1 cellular context compared by ENCODE assay signal in the genomic region with DNA sequence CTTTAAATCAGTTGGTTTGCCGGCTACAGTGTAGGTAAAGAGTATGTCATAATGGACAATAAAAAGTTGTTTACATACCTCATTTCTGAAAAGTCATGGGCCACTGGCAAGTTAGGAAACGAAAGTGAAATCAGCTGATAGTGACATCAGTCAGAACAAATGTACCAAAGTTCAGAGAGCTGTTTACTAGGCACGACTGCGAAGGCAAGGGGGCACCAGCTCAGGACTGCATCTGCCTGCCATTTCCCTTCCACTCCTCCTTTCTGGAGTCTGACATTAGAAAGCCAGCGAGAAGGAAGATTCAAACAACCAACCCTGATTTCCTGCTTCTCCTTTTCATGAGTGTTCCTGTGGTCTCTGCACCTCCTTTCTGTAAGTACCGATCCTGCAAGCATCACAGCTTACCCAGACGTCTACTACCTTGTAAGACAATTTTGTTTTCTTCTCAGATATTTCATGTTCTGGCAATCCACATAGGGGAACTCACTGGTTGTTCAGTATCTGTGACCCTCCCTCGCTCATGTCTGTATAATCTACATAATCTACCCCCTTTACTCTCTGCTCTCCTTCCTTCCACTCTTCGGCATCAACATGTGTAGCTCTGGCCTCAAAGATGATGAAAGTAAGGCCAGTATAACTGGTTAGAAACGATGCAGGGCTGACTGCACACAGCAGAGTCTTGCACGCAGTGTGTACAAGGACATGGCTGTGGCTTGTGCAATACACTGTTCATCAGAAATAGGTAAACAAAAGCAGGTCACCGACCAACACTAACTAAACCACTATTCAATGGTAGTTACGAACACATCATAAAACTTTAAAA.
A peak's percentile ranks its signal among the peaks of the same experiment; 100 is the strongest.
TF ChIP-seq lines count a peak whose summit lies in the region.

A gene (plus strand): TSS at position 174 of the 823 bp plus-strand sequence. CDS start 16,370 bp downstream, outside the sequence.

TF ChIP-seq in K562, 482 proteins besides CTCF, POLR2A, EP300 and RAD21 (continued from another document and continues in another):
- TF ChIP-seq, protein P1, sequence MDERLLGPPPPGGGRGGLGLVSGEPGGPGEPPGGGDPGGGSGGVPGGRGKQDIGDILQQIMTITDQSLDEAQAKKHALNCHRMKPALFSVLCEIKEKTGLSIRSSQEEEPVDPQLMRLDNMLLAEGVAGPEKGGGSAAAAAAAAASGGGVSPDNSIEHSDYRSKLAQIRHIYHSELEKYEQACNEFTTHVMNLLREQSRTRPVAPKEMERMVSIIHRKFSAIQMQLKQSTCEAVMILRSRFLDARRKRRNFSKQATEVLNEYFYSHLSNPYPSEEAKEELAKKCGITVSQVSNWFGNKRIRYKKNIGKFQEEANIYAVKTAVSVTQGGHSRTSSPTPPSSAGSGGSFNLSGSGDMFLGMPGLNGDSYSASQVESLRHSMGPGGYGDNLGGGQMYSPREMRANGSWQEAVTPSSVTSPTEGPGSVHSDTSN (CRISPR knock-in tag; IDR thresholded peaks at IDR 0.05; ENCODE audit: low read depth): no peak
- TF ChIP-seq, protein P1 (tag; conservative IDR thresholded peaks at IDR 0.05; ENCODE audit: low read depth): no peak; the same call in 1 of the 2 replicates
- TF ChIP-seq CSDE1 (IDR thresholded peaks at IDR 0.05) (no peak), RNF2 (IDR thresholded peaks at IDR 0.05) (no peak), BMI1 (IDR thresholded peaks at IDR 0.05; ENCODE audit: low read length) (no peak), ZNF79 (CRISPR knock-in tag; IDR thresholded peaks at IDR 0.05; ENCODE audit: low read depth) (no peak), ZNF23 (CRISPR knock-in tag; IDR thresholded peaks at IDR 0.05) (no peak), JUND (IDR thresholded peaks at IDR 0.05; ENCODE audit: borderline replicate concordance, low read depth, low read length) (peak; percentile 89), JUND (tag; IDR thresholded peaks at IDR 0.05; ENCODE audit: borderline replicate concordance, low read depth, low read length) (peak; percentile 97), HMGN3 (IDR thresholded peaks at IDR 0.05; ENCODE audit: borderline replicate concordance, extremely low read depth, insufficient read length, low read depth, low read length) (no peak), KHSRP (IDR thresholded peaks at IDR 0.05) (no peak), NRF1 (conservative IDR thresholded peaks at IDR 0.05 in 1 of 2, IDR thresholded peaks at IDR 0.05 in 1 of 2) (no peak), HCFC1 (IDR thresholded peaks at IDR 0.05; ENCODE audit: low read depth, low read length) (peak; percentile 5; the same call in 1 of the 2 replicates), L3MBTL2 (IDR thresholded peaks at IDR 0.05) (0 out of 2 replicates have a peak, but pooled peaks have one; percentile 23), ZNF583 (CRISPR knock-in tag; IDR thresholded peaks at IDR 0.05) (no peak), ZNF830 (CRISPR knock-in tag; IDR thresholded peaks at IDR 0.05) (no peak), TRIM28 (IDR thresholded peaks at IDR 0.05) (no peak), ZNF57 (CRISPR knock-in tag; IDR thresholded peaks at IDR 0.05) (no peak), HMG20A (CRISPR knock-in tag; conservative IDR thresholded peaks at IDR 0.05) (no peak), SMARCE1 (IDR thresholded peaks at IDR 0.05) (no peak), HEY1 (CRISPR knock-in tag; IDR thresholded peaks at IDR 0.05; ENCODE audit: borderline replicate concordance) (no peak), ZNF717 (CRISPR knock-in tag; IDR thresholded peaks at IDR 0.05) (no peak), ATF7 (IDR thresholded peaks at IDR 0.05) (peak; percentile 96), ETV5 (CRISPR knock-in tag; IDR thresholded peaks at IDR 0.05; ENCODE audit: low read depth) (no peak)
- TF ChIP-seq, protein P2, sequence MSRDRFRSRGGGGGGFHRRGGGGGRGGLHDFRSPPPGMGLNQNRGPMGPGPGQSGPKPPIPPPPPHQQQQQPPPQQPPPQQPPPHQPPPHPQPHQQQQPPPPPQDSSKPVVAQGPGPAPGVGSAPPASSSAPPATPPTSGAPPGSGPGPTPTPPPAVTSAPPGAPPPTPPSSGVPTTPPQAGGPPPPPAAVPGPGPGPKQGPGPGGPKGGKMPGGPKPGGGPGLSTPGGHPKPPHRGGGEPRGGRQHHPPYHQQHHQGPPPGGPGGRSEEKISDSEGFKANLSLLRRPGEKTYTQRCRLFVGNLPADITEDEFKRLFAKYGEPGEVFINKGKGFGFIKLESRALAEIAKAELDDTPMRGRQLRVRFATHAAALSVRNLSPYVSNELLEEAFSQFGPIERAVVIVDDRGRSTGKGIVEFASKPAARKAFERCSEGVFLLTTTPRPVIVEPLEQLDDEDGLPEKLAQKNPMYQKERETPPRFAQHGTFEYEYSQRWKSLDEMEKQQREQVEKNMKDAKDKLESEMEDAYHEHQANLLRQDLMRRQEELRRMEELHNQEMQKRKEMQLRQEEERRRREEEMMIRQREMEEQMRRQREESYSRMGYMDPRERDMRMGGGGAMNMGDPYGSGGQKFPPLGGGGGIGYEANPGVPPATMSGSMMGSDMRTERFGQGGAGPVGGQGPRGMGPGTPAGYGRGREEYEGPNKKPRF (IDR thresholded peaks at IDR 0.05; ENCODE audit: low read depth, low read length): no peak
- TF ChIP-seq, protein P3, sequence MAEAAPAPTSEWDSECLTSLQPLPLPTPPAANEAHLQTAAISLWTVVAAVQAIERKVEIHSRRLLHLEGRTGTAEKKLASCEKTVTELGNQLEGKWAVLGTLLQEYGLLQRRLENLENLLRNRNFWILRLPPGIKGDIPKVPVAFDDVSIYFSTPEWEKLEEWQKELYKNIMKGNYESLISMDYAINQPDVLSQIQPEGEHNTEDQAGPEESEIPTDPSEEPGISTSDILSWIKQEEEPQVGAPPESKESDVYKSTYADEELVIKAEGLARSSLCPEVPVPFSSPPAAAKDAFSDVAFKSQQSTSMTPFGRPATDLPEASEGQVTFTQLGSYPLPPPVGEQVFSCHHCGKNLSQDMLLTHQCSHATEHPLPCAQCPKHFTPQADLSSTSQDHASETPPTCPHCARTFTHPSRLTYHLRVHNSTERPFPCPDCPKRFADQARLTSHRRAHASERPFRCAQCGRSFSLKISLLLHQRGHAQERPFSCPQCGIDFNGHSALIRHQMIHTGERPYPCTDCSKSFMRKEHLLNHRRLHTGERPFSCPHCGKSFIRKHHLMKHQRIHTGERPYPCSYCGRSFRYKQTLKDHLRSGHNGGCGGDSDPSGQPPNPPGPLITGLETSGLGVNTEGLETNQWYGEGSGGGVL (CRISPR knock-in tag; IDR thresholded peaks at IDR 0.05): no peak
- TF ChIP-seq, protein P4, sequence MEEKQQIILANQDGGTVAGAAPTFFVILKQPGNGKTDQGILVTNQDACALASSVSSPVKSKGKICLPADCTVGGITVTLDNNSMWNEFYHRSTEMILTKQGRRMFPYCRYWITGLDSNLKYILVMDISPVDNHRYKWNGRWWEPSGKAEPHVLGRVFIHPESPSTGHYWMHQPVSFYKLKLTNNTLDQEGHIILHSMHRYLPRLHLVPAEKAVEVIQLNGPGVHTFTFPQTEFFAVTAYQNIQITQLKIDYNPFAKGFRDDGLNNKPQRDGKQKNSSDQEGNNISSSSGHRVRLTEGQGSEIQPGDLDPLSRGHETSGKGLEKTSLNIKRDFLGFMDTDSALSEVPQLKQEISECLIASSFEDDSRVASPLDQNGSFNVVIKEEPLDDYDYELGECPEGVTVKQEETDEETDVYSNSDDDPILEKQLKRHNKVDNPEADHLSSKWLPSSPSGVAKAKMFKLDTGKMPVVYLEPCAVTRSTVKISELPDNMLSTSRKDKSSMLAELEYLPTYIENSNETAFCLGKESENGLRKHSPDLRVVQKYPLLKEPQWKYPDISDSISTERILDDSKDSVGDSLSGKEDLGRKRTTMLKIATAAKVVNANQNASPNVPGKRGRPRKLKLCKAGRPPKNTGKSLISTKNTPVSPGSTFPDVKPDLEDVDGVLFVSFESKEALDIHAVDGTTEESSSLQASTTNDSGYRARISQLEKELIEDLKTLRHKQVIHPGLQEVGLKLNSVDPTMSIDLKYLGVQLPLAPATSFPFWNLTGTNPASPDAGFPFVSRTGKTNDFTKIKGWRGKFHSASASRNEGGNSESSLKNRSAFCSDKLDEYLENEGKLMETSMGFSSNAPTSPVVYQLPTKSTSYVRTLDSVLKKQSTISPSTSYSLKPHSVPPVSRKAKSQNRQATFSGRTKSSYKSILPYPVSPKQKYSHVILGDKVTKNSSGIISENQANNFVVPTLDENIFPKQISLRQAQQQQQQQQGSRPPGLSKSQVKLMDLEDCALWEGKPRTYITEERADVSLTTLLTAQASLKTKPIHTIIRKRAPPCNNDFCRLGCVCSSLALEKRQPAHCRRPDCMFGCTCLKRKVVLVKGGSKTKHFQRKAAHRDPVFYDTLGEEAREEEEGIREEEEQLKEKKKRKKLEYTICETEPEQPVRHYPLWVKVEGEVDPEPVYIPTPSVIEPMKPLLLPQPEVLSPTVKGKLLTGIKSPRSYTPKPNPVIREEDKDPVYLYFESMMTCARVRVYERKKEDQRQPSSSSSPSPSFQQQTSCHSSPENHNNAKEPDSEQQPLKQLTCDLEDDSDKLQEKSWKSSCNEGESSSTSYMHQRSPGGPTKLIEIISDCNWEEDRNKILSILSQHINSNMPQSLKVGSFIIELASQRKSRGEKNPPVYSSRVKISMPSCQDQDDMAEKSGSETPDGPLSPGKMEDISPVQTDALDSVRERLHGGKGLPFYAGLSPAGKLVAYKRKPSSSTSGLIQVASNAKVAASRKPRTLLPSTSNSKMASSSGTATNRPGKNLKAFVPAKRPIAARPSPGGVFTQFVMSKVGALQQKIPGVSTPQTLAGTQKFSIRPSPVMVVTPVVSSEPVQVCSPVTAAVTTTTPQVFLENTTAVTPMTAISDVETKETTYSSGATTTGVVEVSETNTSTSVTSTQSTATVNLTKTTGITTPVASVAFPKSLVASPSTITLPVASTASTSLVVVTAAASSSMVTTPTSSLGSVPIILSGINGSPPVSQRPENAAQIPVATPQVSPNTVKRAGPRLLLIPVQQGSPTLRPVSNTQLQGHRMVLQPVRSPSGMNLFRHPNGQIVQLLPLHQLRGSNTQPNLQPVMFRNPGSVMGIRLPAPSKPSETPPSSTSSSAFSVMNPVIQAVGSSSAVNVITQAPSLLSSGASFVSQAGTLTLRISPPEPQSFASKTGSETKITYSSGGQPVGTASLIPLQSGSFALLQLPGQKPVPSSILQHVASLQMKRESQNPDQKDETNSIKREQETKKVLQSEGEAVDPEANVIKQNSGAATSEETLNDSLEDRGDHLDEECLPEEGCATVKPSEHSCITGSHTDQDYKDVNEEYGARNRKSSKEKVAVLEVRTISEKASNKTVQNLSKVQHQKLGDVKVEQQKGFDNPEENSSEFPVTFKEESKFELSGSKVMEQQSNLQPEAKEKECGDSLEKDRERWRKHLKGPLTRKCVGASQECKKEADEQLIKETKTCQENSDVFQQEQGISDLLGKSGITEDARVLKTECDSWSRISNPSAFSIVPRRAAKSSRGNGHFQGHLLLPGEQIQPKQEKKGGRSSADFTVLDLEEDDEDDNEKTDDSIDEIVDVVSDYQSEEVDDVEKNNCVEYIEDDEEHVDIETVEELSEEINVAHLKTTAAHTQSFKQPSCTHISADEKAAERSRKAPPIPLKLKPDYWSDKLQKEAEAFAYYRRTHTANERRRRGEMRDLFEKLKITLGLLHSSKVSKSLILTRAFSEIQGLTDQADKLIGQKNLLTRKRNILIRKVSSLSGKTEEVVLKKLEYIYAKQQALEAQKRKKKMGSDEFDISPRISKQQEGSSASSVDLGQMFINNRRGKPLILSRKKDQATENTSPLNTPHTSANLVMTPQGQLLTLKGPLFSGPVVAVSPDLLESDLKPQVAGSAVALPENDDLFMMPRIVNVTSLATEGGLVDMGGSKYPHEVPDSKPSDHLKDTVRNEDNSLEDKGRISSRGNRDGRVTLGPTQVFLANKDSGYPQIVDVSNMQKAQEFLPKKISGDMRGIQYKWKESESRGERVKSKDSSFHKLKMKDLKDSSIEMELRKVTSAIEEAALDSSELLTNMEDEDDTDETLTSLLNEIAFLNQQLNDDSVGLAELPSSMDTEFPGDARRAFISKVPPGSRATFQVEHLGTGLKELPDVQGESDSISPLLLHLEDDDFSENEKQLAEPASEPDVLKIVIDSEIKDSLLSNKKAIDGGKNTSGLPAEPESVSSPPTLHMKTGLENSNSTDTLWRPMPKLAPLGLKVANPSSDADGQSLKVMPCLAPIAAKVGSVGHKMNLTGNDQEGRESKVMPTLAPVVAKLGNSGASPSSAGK (IDR thresholded peaks at IDR 0.05): peak; percentile 16
- TF ChIP-seq, protein P5, sequence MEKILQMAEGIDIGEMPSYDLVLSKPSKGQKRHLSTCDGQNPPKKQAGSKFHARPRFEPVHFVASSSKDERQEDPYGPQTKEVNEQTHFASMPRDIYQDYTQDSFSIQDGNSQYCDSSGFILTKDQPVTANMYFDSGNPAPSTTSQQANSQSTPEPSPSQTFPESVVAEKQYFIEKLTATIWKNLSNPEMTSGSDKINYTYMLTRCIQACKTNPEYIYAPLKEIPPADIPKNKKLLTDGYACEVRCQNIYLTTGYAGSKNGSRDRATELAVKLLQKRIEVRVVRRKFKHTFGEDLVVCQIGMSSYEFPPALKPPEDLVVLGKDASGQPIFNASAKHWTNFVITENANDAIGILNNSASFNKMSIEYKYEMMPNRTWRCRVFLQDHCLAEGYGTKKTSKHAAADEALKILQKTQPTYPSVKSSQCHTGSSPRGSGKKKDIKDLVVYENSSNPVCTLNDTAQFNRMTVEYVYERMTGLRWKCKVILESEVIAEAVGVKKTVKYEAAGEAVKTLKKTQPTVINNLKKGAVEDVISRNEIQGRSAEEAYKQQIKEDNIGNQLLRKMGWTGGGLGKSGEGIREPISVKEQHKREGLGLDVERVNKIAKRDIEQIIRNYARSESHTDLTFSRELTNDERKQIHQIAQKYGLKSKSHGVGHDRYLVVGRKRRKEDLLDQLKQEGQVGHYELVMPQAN (IDR thresholded peaks at IDR 0.05; ENCODE audit: borderline replicate concordance): no peak
- TF ChIP-seq, protein P6, sequence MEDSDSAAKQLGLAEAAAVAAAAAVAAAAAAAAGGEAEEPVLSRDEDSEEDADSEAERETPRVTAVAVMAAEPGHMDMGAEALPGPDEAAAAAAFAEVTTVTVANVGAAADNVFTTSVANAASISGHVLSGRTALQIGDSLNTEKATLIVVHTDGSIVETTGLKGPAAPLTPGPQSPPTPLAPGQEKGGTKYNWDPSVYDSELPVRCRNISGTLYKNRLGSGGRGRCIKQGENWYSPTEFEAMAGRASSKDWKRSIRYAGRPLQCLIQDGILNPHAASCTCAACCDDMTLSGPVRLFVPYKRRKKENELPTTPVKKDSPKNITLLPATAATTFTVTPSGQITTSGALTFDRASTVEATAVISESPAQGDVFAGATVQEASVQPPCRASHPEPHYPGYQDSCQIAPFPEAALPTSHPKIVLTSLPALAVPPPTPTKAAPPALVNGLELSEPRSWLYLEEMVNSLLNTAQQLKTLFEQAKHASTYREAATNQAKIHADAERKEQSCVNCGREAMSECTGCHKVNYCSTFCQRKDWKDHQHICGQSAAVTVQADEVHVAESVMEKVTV (CRISPR knock-in tag; IDR thresholded peaks at IDR 0.05): no peak
